1 cellular context compared by ENCODE assay signal in genomic region chr17:12022310-12022709, GRCh38.
TF ChIP-seq lines count a peak whose summit lies in the region.

No MANE protein-coding gene starts in this region.

TF ChIP-seq in GM12878, 131 proteins besides CTCF, POLR2A, EP300 and RAD21:
- no peak for TF ChIP-seq HCFC1 (IDR thresholded peaks at IDR 0.05; ENCODE audit: low read length)
- TF ChIP-seq NBN (IDR thresholded peaks at IDR 0.05), result no peak
- TF ChIP-seq SMARCA5 (IDR thresholded peaks at IDR 0.05), result no peak
- no peak for TF ChIP-seq BCL3 (IDR thresholded peaks at IDR 0.05; ENCODE audit: borderline replicate concordance, insufficient read depth, low read depth, low read length, poor library complexity, severe bottlenecking)
- no peak for TF ChIP-seq FOXM1 (IDR thresholded peaks at IDR 0.05; ENCODE audit: low read depth, low read length)
- TF ChIP-seq HDAC6 (IDR thresholded peaks at IDR 0.05; ENCODE audit: unreplicated experiment), result no peak
